In genomic region chr10:6915307-6915706, GRCh38 we compare ENCODE assay signal across 33 cellular contexts.
"Had no signal": no experiment of that assay in that cellular context is flagged by ENCODE, and none has a peak within 500 bp of the region (broad histone marks: within the 10 kb centered on the region; RNA-seq: fewer than 3 reads in every experiment).

No MANE protein-coding gene starts in this region.

- H3K27me3 ChIP-seq: MG63 had no signal

- H3K9me3 ChIP-seq: MG63 had no signal

- H3K36me3 ChIP-seq: MG63 had no signal

- DNase-seq: Karpas-422, Kasumi-1, MG63, MM.1S, MV-4-11, NCI-H1048, NCI-H1092, NCI-H1092 treated with DMSO at 0.1 percent for 48 hours, NCI-H1105, NCI-H1105 treated with DMSO at 0.1 percent for 48 hours, NCI-H1417 treated with DMSO at 0.1 percent for 48 hours, NCI-H1436, NCI-H1436 treated with DMSO at 0.1 percent for 48 hours, NCI-H146, NCI-H1694, NCI-H1694 treated with DMSO at 0.1 percent for 48 hours, NCI-H187, NCI-H187 treated with DMSO at 0.1 percent for 48 hours, NCI-H1930, NCI-H2029, NCI-H2029 treated with DMSO at 0.1 percent for 48 hours, NCI-H2081, NCI-H2081 treated with DMSO at 0.1 percent for 48 hours, NCI-H2107, NCI-H2171, NCI-H2171 treated with DMSO at 0.1 percent for 48 hours, NCI-H2227 treated with DMSO at 0.1 percent for 48 hours, NCI-H226, NCI-H345, NCI-H446, NCI-H446 treated with DMSO at 0.1 percent for 48 hours, NCI-H510A had no signal

- H3K4me3 ChIP-seq: MG63 had no signal

- H3K27ac ChIP-seq: KMS-11 had no signal
